ENCODE assay signal across 8 cellular contexts in the genomic region with DNA sequence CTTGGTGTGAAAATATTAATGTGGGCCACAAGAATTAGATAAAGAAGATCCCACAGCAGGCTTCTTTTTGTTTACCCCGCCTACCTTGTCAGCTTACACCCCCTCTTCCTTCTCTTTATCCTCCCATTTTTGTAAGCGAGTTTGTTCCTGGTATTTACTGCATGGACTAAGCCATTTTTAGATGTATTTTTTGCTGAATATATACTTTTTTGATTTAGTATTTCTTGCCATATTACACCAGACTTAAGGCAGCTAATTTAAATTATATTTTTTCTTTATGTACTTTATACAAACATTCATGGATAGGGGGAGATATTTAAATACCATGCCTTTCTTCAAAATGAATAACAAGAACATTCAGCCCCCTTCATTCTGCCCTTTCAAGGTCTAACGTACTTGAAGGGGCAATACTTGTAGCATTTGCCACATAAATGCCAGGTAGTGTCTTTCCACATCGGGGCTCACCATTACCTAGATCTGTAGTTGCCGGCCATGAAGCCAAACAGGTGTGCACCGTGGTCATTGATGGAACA.
DNase-seq lines count a peak whose midpoint lies in the region; ATAC-seq, FAIRE-seq and TF ChIP-seq lines count a peak whose summit lies in the region.

No MANE protein-coding gene starts in this region.

- ATAC-seq in stimulated activated naive CD8-positive, alpha-beta T cell treated with anti-CD3 and anti-CD28 coated beads, Interleukin-15, Interleukin-2, amounts not matched to agents 100 U/mL and 50 U/mL, for 24 hours, result no peak
- ATAC-seq in body of pancreas, result no peak
- no peak for ATAC-seq in GM21737 (IDR thresholded peaks at IDR 0.05; ENCODE audit: unreplicated experiment)

- H3K9me3 ChIP-seq in body of pancreas (no peaks in the 10 kb centered on the region), small intestine (ENCODE audit: control insufficient read depth, low read depth) (no peaks in the 10 kb centered on the region)

- peak overlapping the region; percentile 65 for H3K18ac ChIP-seq in mesendoderm (ENCODE audit: low read length)

- peaks cover 8% of the 10 kb centered on the region for H3K79me1 ChIP-seq in mesendoderm (ENCODE audit: low read length)

- H3K27me3 Mint-ChIP-seq in stimulated activated naive CD8-positive, alpha-beta T cell treated with anti-CD3 and anti-CD28 coated beads, Interleukin-15, Interleukin-2, amounts not matched to agents 100 ng/mL and 50 ng/mL, for 24 hours, result no peaks in the 10 kb centered on the region

- H3K27me3 ChIP-seq in body of pancreas, result no peaks in the 10 kb centered on the region
- no peaks in the 10 kb centered on the region for H3K27me3 ChIP-seq in mesendoderm (ENCODE audit: insufficient read depth, low read length, poor library complexity)
- H3K27me3 ChIP-seq in small intestine (ENCODE audit: control insufficient read depth in 2 of 2, insufficient read depth in 2 of 2, low read length in 2 of 2), result no peaks in the 10 kb centered on the region

- H3K4me1 ChIP-seq in body of pancreas, result peaks cover 32% of the 10 kb centered on the region
- no peaks in the 10 kb centered on the region for H3K4me1 ChIP-seq in mesendoderm (ENCODE audit: control insufficient read depth, low read depth, low read length)
- peaks cover 2 to 10% of the 10 kb centered on the region in 2 donors for H3K4me1 ChIP-seq in small intestine (ENCODE audit: control insufficient read depth in 2 of 2, insufficient read depth in 1 of 2, low read depth in 1 of 2, low read length in 1 of 2)

- no peak overlapping the region for H3K4ac ChIP-seq in mesendoderm (ENCODE audit: low read depth, low read length)

- no peak overlapping the region for H4K5ac ChIP-seq in mesendoderm (ENCODE audit: low read length)

- TF ChIP-seq CTCF in body of pancreas (IDR thresholded peaks at IDR 0.05), result no peak

- H3K56ac ChIP-seq in mesendoderm (ENCODE audit: low read length), result peak overlapping the region; percentile 84

- H3K23ac ChIP-seq in mesendoderm (ENCODE audit: low read length), result no peak overlapping the region

- 17 to 25% methylated on average over 6 of the region's 6 CpGs for WGBS in body of pancreas, 2 donors
- WGBS in mesendoderm (ENCODE audit: extremely low coverage, insufficient coverage, low lambda C conversion rate), result no CpG with 5 or more reads among the region's 6 CpGs
- WGBS in small intestine, 3 donors, result 13 to 17% (median 14%) methylated on average over 6 of the region's 6 CpGs

- H3K79me2 ChIP-seq in mesendoderm (ENCODE audit: control insufficient read depth, insufficient read depth, low read length), result peaks cover 6% of the 10 kb centered on the region

- H3K27ac ChIP-seq in body of pancreas, result peak overlapping the region; percentile 75 to 92 (median 90)
- H3K27ac ChIP-seq in mesendoderm (ENCODE audit: low read depth, low read length), result peak overlapping the region; percentile 94
- peak overlapping the region in 1 of 2 donors; percentile 94 for H3K27ac ChIP-seq in small intestine (ENCODE audit: low read depth in 1 of 2, low read length in 1 of 2)

- H3K4me2 ChIP-seq in mesendoderm (ENCODE audit: low read length), result peak overlapping the region; percentile 64

- H3K4me1 Mint-ChIP-seq in stimulated activated naive CD8-positive, alpha-beta T cell treated with anti-CD3 and anti-CD28 coated beads, Interleukin-15, Interleukin-2, amounts not matched to agents 100 ng/mL and 50 ng/mL, for 24 hours (ENCODE audit: low read depth), result peaks cover 62% of the 10 kb centered on the region

- FAIRE-seq in frontal cortex (lab: Jason Lieb, UNC), result no peak
- no peak for FAIRE-seq in small intestine (lab: Jason Lieb, UNC)

- H3K9ac ChIP-seq in mesendoderm (ENCODE audit: low read length), result peak overlapping the region; percentile 72

- no peak overlapping the region for H2BK5ac ChIP-seq in mesendoderm (ENCODE audit: low read length)

- TF ChIP-seq POLR2A in body of pancreas (IDR thresholded peaks at IDR 0.05), result no peak

- H3K4me3 Mint-ChIP-seq in stimulated activated naive CD8-positive, alpha-beta T cell treated with anti-CD3 and anti-CD28 coated beads, Interleukin-15, Interleukin-2, amounts not matched to agents 100 ng/mL and 50 ng/mL, for 24 hours, result peak overlapping the region; percentile 64

- H3K4me3 ChIP-seq in body of pancreas, result peak overlapping the region; percentile 11 to 43
- peak overlapping the region; percentile 65 for H3K4me3 ChIP-seq in mesendoderm (ENCODE audit: low read length)
- peak overlapping the region in 1 of 2 donors; percentile 72 for H3K4me3 ChIP-seq in small intestine (ENCODE audit: low read depth in 1 of 2, low read length in 2 of 2)

- H2BK120ac ChIP-seq in mesendoderm (ENCODE audit: low read depth, low read length), result no peak overlapping the region

- no peak for DNase-seq in stimulated activated naive CD8-positive, alpha-beta T cell treated with anti-CD3 and anti-CD28 coated beads, Interleukin-15, Interleukin-2, amounts not matched to agents 100 U/mL and 50 U/mL, for 24 hours
- DNase-seq in body of pancreas (no peak), mesendoderm (no peak), frontal cortex (ENCODE audit: low spot score in 2 of 2) (no peak), small intestine (no peak)
- no peak for DNase-seq in activated CD4-positive, alpha-beta T cell treated with anti-CD3 and anti-CD28 coated beads, Interleukin-2, amount 50 U/mL, for 4 hours

- no peaks in the 10 kb centered on the region for H3K9me3 Mint-ChIP-seq in stimulated activated naive CD8-positive, alpha-beta T cell treated with anti-CD3 and anti-CD28 coated beads, Interleukin-15, Interleukin-2, amounts not matched to agents 100 ng/mL and 50 ng/mL, for 24 hours

- no peaks in the 10 kb centered on the region for H3K36me3 Mint-ChIP-seq in stimulated activated naive CD8-positive, alpha-beta T cell treated with anti-CD3 and anti-CD28 coated beads, Interleukin-15, Interleukin-2, amounts not matched to agents 100 ng/mL and 50 ng/mL, for 24 hours (ENCODE audit: low read depth)

- H2AK5ac ChIP-seq in mesendoderm (ENCODE audit: low read length), result no peak overlapping the region

- peak overlapping the region; percentile 41 for H3K27ac Mint-ChIP-seq in stimulated activated naive CD8-positive, alpha-beta T cell treated with anti-CD3 and anti-CD28 coated beads, Interleukin-15, Interleukin-2, amounts not matched to agents 100 ng/mL and 50 ng/mL, for 24 hours

- intact Hi-C loops in body of pancreas (cut with DNase I), result no loop called here

- H3K36me3 ChIP-seq in body of pancreas (replicated peaks in 1 of 2; ENCODE audit: insufficient read depth in 1 of 2, low read depth in 2 of 2) (no peaks in the 10 kb centered on the region), mesendoderm (ENCODE audit: control insufficient read depth, insufficient read depth, low read length) (no peaks in the 10 kb centered on the region), small intestine (ENCODE audit: control insufficient read depth in 2 of 2, insufficient read depth in 2 of 2, low read length in 2 of 2) (no peaks in the 10 kb centered on the region)

- H4K8ac ChIP-seq in mesendoderm (ENCODE audit: low read depth, low read length), result peak overlapping the region; percentile 15

- H2BK15ac ChIP-seq in mesendoderm (replicated peaks; ENCODE audit: low read depth), result no peak overlapping the region
